15 cellular contexts compared by ENCODE assay signal in genomic region chr22:23835773-23836144, GRCh38. TPM values are rescaled to one million over a fixed set of nuclear protein-coding genes. Genes with fewer than 3 reads are reported as not detected.
DNase-seq lines count a peak whose midpoint lies in the region; ATAC-seq and TF ChIP-seq lines count a peak whose summit lies in the region.
"Had no signal": no experiment of that assay in that cellular context is flagged by ENCODE, and none has a peak within 500 bp of the region (broad histone marks: within the 10 kb centered on the region; RNA-seq: fewer than 3 reads in every experiment).

No MANE protein-coding gene starts in this region.

- DNase-seq in D341Med (ENCODE audit: low spot score) = peak; percentile 16
- DNase-seq in Peyer's patch = peak in 2 of 3 donors; percentile 23 to 46
- peak; percentile 47 for DNase-seq in left cardiac atrium
- DNase-seq in sciatic nerve (ENCODE audit: low spot score) = peak; percentile 56
- DNase-seq in Ammon's horn (ENCODE audit: low spot score) = no peak
- no peak for DNase-seq in NCI-H1417 (lab: John Stamatoyannopoulos, UW)
- DNase-seq in upper lobe of left lung = no peak
- DNase-seq: activated CD4-positive, alpha-beta T cell treated with anti-CD3 and anti-CD28 coated beads for 48 hours; activated naive CD4-positive, alpha-beta T cell treated with Interleukin-2 at 50 U/mL for 16 hours; CD4-positive, CD25-positive, alpha-beta regulatory T cell; KG1; NCI-H2107; stimulated activated CD4-positive, alpha-beta T cell treated with anti-CD3 and anti-CD28 coated beads, Interleukin-4, amount 100 ng/mL, for 4 hours had no signal

- TF ChIP-seq CTCF in Peyer's patch (IDR thresholded peaks at IDR 0.05) (no peak), upper lobe of left lung (IDR thresholded peaks at IDR 0.05) (no peak)

- H3K36me3 ChIP-seq in Peyer's patch (peaks cover 0 to 30% (median 0%) of the 10 kb centered on the region in 3 donors), upper lobe of left lung (peaks cover 0 to 52% (median 40%) of the 10 kb centered on the region in 4 donors)

- peak overlapping the region in 1 of 4 donors; percentile 85 for H3K27ac ChIP-seq in Peyer's patch
- H3K27ac ChIP-seq in upper lobe of left lung = no peak overlapping the region

- H3K4me1 ChIP-seq in Peyer's patch (peaks cover 0 to 18% (median 8%) of the 10 kb centered on the region in 4 donors), upper lobe of left lung (peaks cover 16 to 23% (median 17%) of the 10 kb centered on the region in 4 donors)

- no peak overlapping the region for H3K4me3 ChIP-seq in Peyer's patch
- H3K4me3 ChIP-seq in upper lobe of left lung = no peak overlapping the region
- H3K4me3 ChIP-seq: esophagus muscularis mucosa had no signal

- no peak for TF ChIP-seq EP300 in upper lobe of left lung (IDR thresholded peaks at IDR 0.05)

- H3K27me3 ChIP-seq in Peyer's patch = no peaks in the 10 kb centered on the region
- no peaks in the 10 kb centered on the region for H3K27me3 ChIP-seq in upper lobe of left lung
- H3K27me3 ChIP-seq: esophagus muscularis mucosa had no signal

- H3K9me3 ChIP-seq in Peyer's patch = no peaks in the 10 kb centered on the region
- H3K9me3 ChIP-seq in upper lobe of left lung = no peaks in the 10 kb centered on the region
- H3K9me3 ChIP-seq: esophagus muscularis mucosa had no signal

- 68 to 72% methylated on average over 5 to 9 of the region's 9 CpGs for WGBS in upper lobe of left lung, 2 donors

- ATAC-seq in left cardiac atrium (peak; percentile 21 to 24), sciatic nerve (no peak), GM18858 (IDR thresholded peaks at IDR 0.05; ENCODE audit: unreplicated experiment) (no peak), upper lobe of left lung (ENCODE audit: low FRiP score in 2 of 2) (no peak)

- intact Hi-C loops in left cardiac atrium (cut with DNase I) = no loop called here
- intact Hi-C loops in sciatic nerve (cut with DNase I) = loop anchor here (5.0 kb wide), 1 partner anchor 58 kb away; no protein-coding TSS in a partner anchor

- TF ChIP-seq POLR2A in Peyer's patch (IDR thresholded peaks at IDR 0.05) = no peak
- no peak for TF ChIP-seq POLR2A in upper lobe of left lung (IDR thresholded peaks at IDR 0.05)

RNA-seq across cellular contexts. Expression of gene DERL3, which starts 3.0 kb away (rescaled TPM):
- total RNA-seq in Peyer's patch (10 to 100 TPM in 1 of 4 donors, 1 to 10 TPM in 3; 1.1 to 17.3 (median 3.4) TPM), left cardiac atrium (1 to 10 TPM; 5.8 to 6.5 TPM), sciatic nerve (2.7 TPM), upper lobe of left lung (10 to 100 TPM in 2 of 6 donors, 1 to 10 TPM in 4; 1.9 to 14.8 (median 5.5) TPM)
- total RNA-seq: esophagus muscularis mucosa had no signal

RNA-seq across cellular contexts. Expression of gene SLC2A11, which starts 21.9 kb away (rescaled TPM):
- total RNA-seq in Peyer's patch (10 to 100 TPM in 3 of 4 donors, 1 to 10 TPM in 1; 8.3 to 16.0 (median 14.8) TPM), left cardiac atrium (10 to 100 TPM; 15.0 TPM), sciatic nerve (13.6 TPM), upper lobe of left lung (10 to 100 TPM in 5 of 6 donors, 1 to 10 TPM in 1; 9.9 to 31.4 (median 16.5) TPM)

RNA-seq across cellular contexts. Expression of gene SMARCB1, which starts 49.0 kb away (rescaled TPM):
- 10 to 100 TPM; 45.7 to 94.9 (median 77.0) TPM for total RNA-seq in Peyer's patch
- 10 to 100 TPM; 46.6 to 54.8 TPM for total RNA-seq in left cardiac atrium
- 56.2 TPM for total RNA-seq in sciatic nerve
- 10 to 100 TPM; 42.8 to 72.8 (median 57.1) TPM for total RNA-seq in upper lobe of left lung

RNA-seq across cellular contexts. Expression of gene MIF, which starts 58.4 kb away (rescaled TPM):
- total RNA-seq in Peyer's patch (100 to 1,000 TPM in 3 of 4 donors, 10 to 100 TPM in 1; 97.9 to 206 (median 151) TPM), left cardiac atrium (100 to 1,000 TPM; 292 to 347 TPM), sciatic nerve (229 TPM), upper lobe of left lung (100 to 1,000 TPM in 5 of 6 donors, 10 to 100 TPM in 1; 54.5 to 388 (median 298) TPM)

Comparison
In these comparisons a context has a peak if more than half of its experiments do, and no peak if none do; other contexts are left out.
1. DNase-seq: peak in D341Med (single experiment), Peyer's patch (2 of 3), left cardiac atrium (single experiment) and sciatic nerve (single experiment); none in Ammon's horn (single experiment), NCI-H1417 (0 of 3) and upper lobe of left lung (0 of 2).
2. ATAC-seq: peak in left cardiac atrium (2 of 2); none in sciatic nerve (single experiment), GM18858 (single experiment) and upper lobe of left lung (0 of 2).